ENCODE assay signal across 8 cellular contexts in genomic region chr16:56547120-56547948, GRCh38. TPM values are rescaled to one million over a fixed set of nuclear protein-coding genes. Genes with fewer than 3 reads are reported as not detected.
DNase-seq lines count a peak whose midpoint lies in the region; ATAC-seq and TF ChIP-seq lines count a peak whose summit lies in the region.

No MANE protein-coding gene starts in this region.

- CTCF ChIA-PET in CD8-positive, alpha-beta memory T cell (lab: Charles Lee), result interaction anchor here (0.7 to 1.6 kb wide), 5 partner anchors 10 to 154 kb away, joined by 4 to 7 read pairs (median 5); partner anchors contain the start of gene BBS2

- peak overlapping the region in 4 of 7 donors; percentile 30 to 52 (median 44) for H3K4me3 Mint-ChIP-seq in CD8-positive, alpha-beta memory T cell

- no peak overlapping the region for H3K18ac ChIP-seq in mesendoderm (ENCODE audit: low read length)

- TF ChIP-seq CTCF in cardiac fibroblast (IDR thresholded peaks at IDR 0.05; ENCODE audit: low read depth, low read length), result no peak

- H3K4me1 Mint-ChIP-seq in CD8-positive, alpha-beta memory T cell, result peaks cover 16 to 24% (median 17%) of the 10 kb centered on the region in 3 donors

- no peak overlapping the region for H3K9ac ChIP-seq in mesendoderm (ENCODE audit: low read length)

- peak overlapping the region in 4 of 8 donors; percentile 39 to 85 (median 66) for H3K27ac Mint-ChIP-seq in CD8-positive, alpha-beta memory T cell

- DNase-seq in CD8-positive, alpha-beta memory T cell, result no peak
- DNase-seq in LHCN-M2 (ENCODE audit: low read depth) (peak; percentile 66), cardiac fibroblast (ENCODE audit: low read depth in 2 of 2) (peak; percentile 30 to 60), mesendoderm (peak; percentile 37), NCI-H2171 treated with DMSO at 0.1 percent for 48 hours (lab: John Stamatoyannopoulos, UW) (no peak)
- no peak for DNase-seq in activated CD4-positive, alpha-beta T cell treated with anti-CD3 and anti-CD28 coated beads for 4 hours

- H3K56ac ChIP-seq in mesendoderm (ENCODE audit: low read length), result no peak overlapping the region

- no peaks in the 10 kb centered on the region for H3K79me1 ChIP-seq in mesendoderm (ENCODE audit: low read length)

- H2BK120ac ChIP-seq in mesendoderm (ENCODE audit: low read depth, low read length), result no peak overlapping the region

- H3K4me2 ChIP-seq in mesendoderm (ENCODE audit: low read length), result no peak overlapping the region

- H3K36me3 Mint-ChIP-seq in CD8-positive, alpha-beta memory T cell, result peaks cover 0 to 1% (median 0%) of the 10 kb centered on the region in 3 donors

- H2BK15ac ChIP-seq in mesendoderm (replicated peaks; ENCODE audit: low read depth), result no peak overlapping the region

- no peak overlapping the region for H2AK5ac ChIP-seq in mesendoderm (ENCODE audit: low read length)

- POLR2A ChIA-PET in CD8-positive, alpha-beta memory T cell (lab: Charles Lee), result interaction anchor here (0.7 to 0.9 kb wide), 2 partner anchors 18 to 28 kb away, joined by 3 read pairs; partner anchors contain the start of genes BBS2 and MT4

- no peak overlapping the region for H3K23ac ChIP-seq in mesendoderm (ENCODE audit: low read length)

- no peak overlapping the region for H3K27ac ChIP-seq in CD8-positive, alpha-beta memory T cell (ENCODE audit: low read depth, low read length)
- H3K27ac ChIP-seq in mesendoderm (ENCODE audit: low read depth, low read length), result no peak overlapping the region

- no peaks in the 10 kb centered on the region for H3K36me3 ChIP-seq in CD8-positive, alpha-beta memory T cell (ENCODE audit: insufficient read depth, low read length)
- H3K36me3 ChIP-seq in mesendoderm (ENCODE audit: control insufficient read depth, insufficient read depth, low read length), result no peaks in the 10 kb centered on the region

- H3K27me3 ChIP-seq in CD8-positive, alpha-beta memory T cell (ENCODE audit: insufficient read depth, low read length, poor library complexity, severe bottlenecking), result no peaks in the 10 kb centered on the region
- H3K27me3 ChIP-seq in mesendoderm (ENCODE audit: insufficient read depth, low read length, poor library complexity), result no peaks in the 10 kb centered on the region

- H3K9me3 ChIP-seq in CD8-positive, alpha-beta memory T cell (ENCODE audit: low read length), result no peaks in the 10 kb centered on the region

- no peak overlapping the region for H4K8ac ChIP-seq in mesendoderm (ENCODE audit: low read depth, low read length)

- H3K4ac ChIP-seq in mesendoderm (ENCODE audit: low read depth, low read length), result no peak overlapping the region

- peaks cover 14% of the 10 kb centered on the region for H3K4me1 ChIP-seq in CD8-positive, alpha-beta memory T cell (ENCODE audit: insufficient read depth, low read length)
- no peaks in the 10 kb centered on the region for H3K4me1 ChIP-seq in mesendoderm (ENCODE audit: control insufficient read depth, low read depth, low read length)

- no peaks in the 10 kb centered on the region for H3K9me3 Mint-ChIP-seq in CD8-positive, alpha-beta memory T cell

- no peak overlapping the region for H4K5ac ChIP-seq in mesendoderm (ENCODE audit: low read length)

- WGBS in mesendoderm (ENCODE audit: extremely low coverage, insufficient coverage, low lambda C conversion rate), result no CpG with 5 or more reads among the region's 12 CpGs

- ATAC-seq in GM18517 (IDR thresholded peaks at IDR 0.05; ENCODE audit: unreplicated experiment) (no peak), HG02885 (IDR thresholded peaks at IDR 0.05; ENCODE audit: poor library complexity, unreplicated experiment) (no peak)

- H2BK5ac ChIP-seq in mesendoderm (ENCODE audit: low read length), result no peak overlapping the region

- no peaks in the 10 kb centered on the region for H3K79me2 ChIP-seq in mesendoderm (ENCODE audit: control insufficient read depth, insufficient read depth, low read length)

- H3K4me3 ChIP-seq in CD8-positive, alpha-beta memory T cell (ENCODE audit: low read length), result no peak overlapping the region
- H3K4me3 ChIP-seq in cardiac fibroblast (replicated peaks in 1 of 2; ENCODE audit: low read depth in 2 of 2, low read length in 2 of 2) (no peak overlapping the region), mesendoderm (ENCODE audit: low read length) (no peak overlapping the region)

- H3K27me3 Mint-ChIP-seq in CD8-positive, alpha-beta memory T cell, result peaks cover 6 to 8% of the 10 kb centered on the region in 2 donors

RNA-seq across cellular contexts. Expression of gene MT4, which starts 17.5 kb away (rescaled TPM):
- total RNA-seq in CD8-positive, alpha-beta memory T cell, result not detected
- polyA plus RNA-seq in CD8-positive, alpha-beta memory T cell, result not detected
- not detected in 2 replicates for total RNA-seq in LHCN-M2 (2014; rRNA removed)
- polyA plus RNA-seq in LHCN-M2 (2012), result not detected
- polyA plus RNA-seq in mesendoderm (2013, experiment 1 of 2), result not detected
- polyA plus RNA-seq in mesendoderm (2013, experiment 2 of 2), result not detected

RNA-seq across cellular contexts. Expression of gene BBS2, which starts 27.5 kb away (rescaled TPM):
- total RNA-seq in CD8-positive, alpha-beta memory T cell, result 10 to 100 TPM; 16.2 to 19.1 TPM
- 37.7 TPM for polyA plus RNA-seq in CD8-positive, alpha-beta memory T cell
- 27.1 and 37.1 TPM in 2 replicates for total RNA-seq in LHCN-M2 (2014; rRNA removed)
- polyA plus RNA-seq in LHCN-M2 (2012), result 16.7 TPM
- polyA plus RNA-seq in mesendoderm (2013, experiment 1 of 2), result 5.5 TPM
- polyA plus RNA-seq in mesendoderm (2013, experiment 2 of 2), result 5.6 TPM

RNA-seq across cellular contexts. Expression of gene MT3, which starts 42.0 kb away (rescaled TPM):
- total RNA-seq in CD8-positive, alpha-beta memory T cell, result under 1 TPM in 1 of 2 experiments, not detected in 1; 0.94 TPM
- 0.99 TPM for polyA plus RNA-seq in CD8-positive, alpha-beta memory T cell
- total RNA-seq in LHCN-M2 (2014; rRNA removed), result not detected in 2 replicates
- polyA plus RNA-seq in LHCN-M2 (2012), result 3.0 TPM
- polyA plus RNA-seq in mesendoderm (2013, experiment 1 of 2), result 0.22 TPM
- polyA plus RNA-seq in mesendoderm (2013, experiment 2 of 2), result 0.22 TPM

Comparison
In these comparisons a context has a peak if more than half of its experiments do, and no peak if none do; other contexts are left out.
1. DNase-seq: peak in LHCN-M2 (single experiment), cardiac fibroblast (2 of 2) and mesendoderm (single experiment); none in CD8-positive, alpha-beta memory T cell (0 of 5), NCI-H2171 treated with DMSO at 0.1 percent for 48 hours (single experiment) and activated CD4-positive, alpha-beta T cell treated with anti-CD3 and anti-CD28 coated beads for 4 hours (0 of 2).